ENCODE assay signal across 11 cellular contexts in genomic region chr22:30217698-30218565, GRCh38. TPM values are rescaled to one million over a fixed set of nuclear protein-coding genes. Genes with fewer than 3 reads are reported as not detected.
DNase-seq lines count a peak whose midpoint lies in the region; ATAC-seq and TF ChIP-seq lines count a peak whose summit lies in the region.
"Had no signal": no experiment of that assay in that cellular context is flagged by ENCODE, and none has a peak within 500 bp of the region (broad histone marks: within the 10 kb centered on the region; RNA-seq: fewer than 3 reads in every experiment).

No MANE protein-coding gene starts in this region.

- H3K36me3 ChIP-seq in adipocyte (ENCODE audit: control insufficient read depth, insufficient read depth, low read length, severe bottlenecking): no peaks in the 10 kb centered on the region
- no peaks in the 10 kb centered on the region for H3K36me3 ChIP-seq in mesenchymal stem cell (ENCODE audit: control insufficient read depth in 1 of 2, insufficient read depth in 2 of 2, low read depth in 1 of 2, low read length in 2 of 2)
- no peaks in the 10 kb centered on the region for H3K36me3 ChIP-seq in tibial artery
- H3K36me3 ChIP-seq: upper lobe of left lung had no signal

- H3K9ac ChIP-seq in adipocyte (ENCODE audit: low read length): no peak overlapping the region
- H3K9ac ChIP-seq in mesenchymal stem cell (ENCODE audit: low read length): no peak overlapping the region

- peak overlapping the region; percentile 80 for H2AK5ac ChIP-seq in mesenchymal stem cell (ENCODE audit: low read length, severe bottlenecking)

- H2BK5ac ChIP-seq in mesenchymal stem cell (ENCODE audit: low read depth, low read length, poor library complexity, severe bottlenecking): no peak overlapping the region

- H3K27me3 ChIP-seq in adipocyte (replicated peaks; ENCODE audit: control insufficient read depth, insufficient read depth, low read length) (peaks cover 12% of the 10 kb centered on the region), mesenchymal stem cell (ENCODE audit: control insufficient read depth in 1 of 2, insufficient read depth in 1 of 2, low read length in 2 of 2) (peaks cover 0 to 40% of the 10 kb centered on the region in 2 experiments), tibial artery (peaks cover 0 to 8% of the 10 kb centered on the region in 2 donors)
- H3K27me3 ChIP-seq: upper lobe of left lung had no signal

- H3K4me1 ChIP-seq in adipocyte (ENCODE audit: control insufficient read depth, insufficient read depth, low read length): peaks cover 14% of the 10 kb centered on the region
- peaks cover 22% of the 10 kb centered on the region for H3K4me1 ChIP-seq in mesenchymal stem cell (ENCODE audit: control insufficient read depth, insufficient read depth, low read depth, low read length)
- H3K4me1 ChIP-seq in tibial artery: peaks cover 0 to 21% (median 13%) of the 10 kb centered on the region in 4 donors

- intact Hi-C loops in tibial artery (cut with DNase I; ENCODE audit: low total_unique reads): no loop called here

- no peak overlapping the region for H3K23ac ChIP-seq in mesenchymal stem cell (ENCODE audit: low read length in 2 of 2)

- no peak for TF ChIP-seq CTCF in tibial artery (IDR thresholded peaks at IDR 0.05)

- peak overlapping the region in 1 of 2 experiments; percentile 9 for H3K14ac ChIP-seq in mesenchymal stem cell (ENCODE audit: low read length in 2 of 2)

- H4K91ac ChIP-seq in mesenchymal stem cell (ENCODE audit: low read length): peak overlapping the region; percentile 21

- H3K79me1 ChIP-seq in mesenchymal stem cell (replicated peaks; ENCODE audit: low read length, poor library complexity, severe bottlenecking): no peaks in the 10 kb centered on the region

- peak overlapping the region; percentile 70 to 89 for H2BK12ac ChIP-seq in mesenchymal stem cell (ENCODE audit: low read length in 2 of 2)

- H3K36me3 Mint-ChIP-seq in activated naive CD4-positive, alpha-beta T cell treated with anti-CD3 and anti-CD28 coated beads, Interleukin-2, amount 50 U/mL, for 72 hours: peaks cover 0 to 4% of the 10 kb centered on the region in 2 donors

- no peak overlapping the region for H2BK15ac ChIP-seq in mesenchymal stem cell (ENCODE audit: low read depth, poor library complexity, severe bottlenecking)

- H3K4ac ChIP-seq in mesenchymal stem cell (ENCODE audit: low read depth in 1 of 2, low read length in 2 of 2): no peak overlapping the region

- no peak overlapping the region for H3K4me2 ChIP-seq in mesenchymal stem cell (ENCODE audit: low read length, poor library complexity, severe bottlenecking)

- ATAC-seq in activated naive CD4-positive, alpha-beta T cell treated with anti-CD3 and anti-CD28 coated beads, Interleukin-2, amount 50 U/mL, for 72 hours: no peak
- ATAC-seq in GM18498 (IDR thresholded peaks at IDR 0.05; ENCODE audit: unreplicated experiment): no peak
- ATAC-seq: esophagus mucosa had no signal

- H3K27ac ChIP-seq in mesenchymal stem cell (ENCODE audit: low read length, poor library complexity, severe bottlenecking) (no peak overlapping the region), tibial artery (peak overlapping the region; percentile 76 to 78)
- H3K27ac ChIP-seq: upper lobe of left lung had no signal

- WGBS in mesenchymal stem cell: 94% methylated on average over 23 of the region's 23 CpGs

- no peak overlapping the region for H2BK120ac ChIP-seq in mesenchymal stem cell (ENCODE audit: low read depth, low read length)

- no peak overlapping the region for H3K4me3 ChIP-seq in adipocyte (ENCODE audit: low read length)
- H3K4me3 ChIP-seq in mesenchymal stem cell (ENCODE audit: insufficient read depth in 1 of 2, low read depth in 1 of 2, low read length in 2 of 2): no peak overlapping the region
- H3K4me3 ChIP-seq in tibial artery: peak overlapping the region in 1 of 2 donors; percentile 1
- H3K4me3 ChIP-seq: upper lobe of left lung had no signal

- peak overlapping the region; percentile 28 for H4K8ac ChIP-seq in mesenchymal stem cell (ENCODE audit: low read length)

- H3K9me3 ChIP-seq in adipocyte (ENCODE audit: control insufficient read depth, low read length): no peaks in the 10 kb centered on the region
- no peaks in the 10 kb centered on the region for H3K9me3 ChIP-seq in mesenchymal stem cell (ENCODE audit: control insufficient read depth, low read length)
- H3K9me3 ChIP-seq in tibial artery: no peaks in the 10 kb centered on the region
- H3K9me3 ChIP-seq: upper lobe of left lung had no signal

- no peaks in the 10 kb centered on the region for H3K9me3 Mint-ChIP-seq in activated naive CD4-positive, alpha-beta T cell treated with anti-CD3 and anti-CD28 coated beads, Interleukin-2, amount 50 U/mL, for 72 hours

- no peak overlapping the region for H2AFZ ChIP-seq in mesenchymal stem cell (ENCODE audit: low read depth, low read length)

- H3K18ac ChIP-seq in mesenchymal stem cell (ENCODE audit: low read depth in 1 of 2, low read length in 2 of 2): peak overlapping the region; percentile 33 to 84

- H3K27ac Mint-ChIP-seq in activated naive CD4-positive, alpha-beta T cell treated with anti-CD3 and anti-CD28 coated beads, Interleukin-2, amount 50 U/mL, for 72 hours: peak overlapping the region; percentile 18 to 23

- no peak for DNase-seq in activated naive CD4-positive, alpha-beta T cell treated with anti-CD3 and anti-CD28 coated beads, Interleukin-2, amount 50 U/mL, for 72 hours (ENCODE audit: low spot score in 2 of 2)
- DNase-seq in activated naive CD4-positive, alpha-beta T cell treated with Interleukin-2 at 50 U/mL for 16 hours: no peak
- DNase-seq in adipocyte (ENCODE audit: low read depth) (peak; percentile 63), mesenchymal stem cell (no peak), tibial artery (peak in 1 of 2 donors; percentile 82), NCI-H1048 (lab: John Stamatoyannopoulos, UW) (no peak), GDM1 (lab: John Stamatoyannopoulos, UW) (no peak)
- DNase-seq: central memory CD4-positive, alpha-beta T cell had no signal

RNA-seq across cellular contexts. Expression of gene LIF, which starts 28.6 kb away (rescaled TPM):
- 100 to 1,000 TPM in 1 of 2 donors, 10 to 100 TPM in 1; 68.9 to 522 TPM for total RNA-seq in activated naive CD4-positive, alpha-beta T cell treated with anti-CD3 and anti-CD28 coated beads, Interleukin-2, amount 50 U/mL, for 72 hours
- polyA plus RNA-seq in mesenchymal stem cell (2013, experiment 1 of 2): 10.2 TPM
- polyA plus RNA-seq in mesenchymal stem cell (2013, experiment 2 of 2): 9.7 TPM

RNA-seq across cellular contexts. Expression of gene OSM, which starts 48.7 kb away (rescaled TPM):
- total RNA-seq in activated naive CD4-positive, alpha-beta T cell treated with anti-CD3 and anti-CD28 coated beads, Interleukin-2, amount 50 U/mL, for 72 hours: 10 to 100 TPM; 16.1 to 40.4 TPM
- not detected for polyA plus RNA-seq in mesenchymal stem cell (2013, experiment 1 of 2)
- polyA plus RNA-seq in mesenchymal stem cell (2013, experiment 2 of 2): not detected
